ENCODE assay signal across 12 cellular contexts in the genomic region with DNA sequence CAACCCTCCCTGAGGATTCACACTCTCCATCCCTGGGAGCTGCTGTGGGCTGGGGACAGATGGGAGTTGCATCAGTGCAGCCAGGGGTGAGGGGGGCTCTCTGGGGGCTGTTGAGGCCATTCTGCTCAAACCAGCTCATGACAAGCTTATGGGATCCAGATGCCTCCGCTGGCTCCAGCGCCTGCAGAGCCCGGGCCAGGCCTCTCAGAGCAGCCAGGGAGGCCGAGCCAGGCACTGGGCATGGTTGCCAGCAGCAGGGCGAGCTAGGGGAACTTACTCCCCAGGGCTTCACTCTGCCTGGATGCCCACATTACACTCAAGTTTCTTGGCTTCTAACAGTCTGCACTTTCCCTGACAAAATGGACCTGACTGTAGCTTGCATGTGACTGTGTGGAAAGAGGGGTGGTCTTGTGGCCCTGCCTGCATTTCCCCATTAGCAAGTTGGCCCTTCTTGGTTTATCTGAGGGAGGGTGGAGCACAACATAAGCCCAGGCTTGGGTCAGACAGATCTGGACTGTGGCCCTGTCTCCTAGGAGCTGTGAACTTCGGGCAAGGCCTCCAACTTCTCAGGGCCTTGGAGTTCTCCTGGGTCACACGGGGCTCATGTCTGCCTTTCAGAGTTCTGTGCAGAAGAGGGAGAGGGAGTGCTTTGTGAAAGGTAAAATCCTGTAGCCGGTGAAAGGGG. TPM values are rescaled to one million over a fixed set of nuclear protein-coding genes. Genes with fewer than 3 reads are reported as not detected.
DNase-seq lines count a peak whose midpoint lies in the region; ATAC-seq and TF ChIP-seq lines count a peak whose summit lies in the region.
"Had no signal": no experiment of that assay in that cellular context is flagged by ENCODE, and none has a peak within 500 bp of the region (broad histone marks: within the 10 kb centered on the region; RNA-seq: fewer than 3 reads in every experiment).

No MANE protein-coding gene starts in this region.

- no peak overlapping the region for H3K4me3 Mint-ChIP-seq in activated T-cell treated with anti-CD3 and anti-CD28 coated beads, Interleukin-2, amount 50 U/mL, for 4 hours

- H3K9me3 ChIP-seq in heart right ventricle = peaks cover 0 to 3% (median 0%) of the 10 kb centered on the region in 11 donors
- no peaks in the 10 kb centered on the region for H3K9me3 ChIP-seq in prostate gland
- H3K9me3 ChIP-seq: neutrophil had no signal

- H3K9me3 Mint-ChIP-seq in activated T-cell treated with anti-CD3 and anti-CD28 coated beads, Interleukin-2, amount 50 U/mL, for 4 hours = peaks cover 10% of the 10 kb centered on the region

- H3K27me3 ChIP-seq in heart right ventricle (no peaks in the 10 kb centered on the region), prostate gland (replicated peaks; ENCODE audit: insufficient read depth) (no peaks in the 10 kb centered on the region)
- H3K27me3 ChIP-seq: neutrophil had no signal

- H3K4me1 Mint-ChIP-seq in activated T-cell treated with anti-CD3 and anti-CD28 coated beads, Interleukin-2, amount 50 U/mL, for 4 hours (ENCODE audit: low read depth) = no peaks in the 10 kb centered on the region

- WGBS in heart right ventricle, 2 donors = 34 to 39% methylated on average over 8 of the region's 8 CpGs
- WGBS in prostate gland = 37% methylated on average over 8 of the region's 8 CpGs

- H3K4me1 ChIP-seq in heart right ventricle = peaks cover 66 to 98% (median 90%) of the 10 kb centered on the region in 9 donors
- H3K4me1 ChIP-seq in prostate gland (replicated peaks) = peaks cover 17% of the 10 kb centered on the region

- no peaks in the 10 kb centered on the region for H3K36me3 ChIP-seq in heart right ventricle
- H3K36me3 ChIP-seq in prostate gland = no peaks in the 10 kb centered on the region
- H3K36me3 ChIP-seq: neutrophil had no signal

- H3K4me3 ChIP-seq in heart right ventricle = no peak overlapping the region
- H3K4me3 ChIP-seq in prostate gland = no peak overlapping the region

- DNase-seq in AG09319 (ENCODE audit: extremely low read depth, low read depth) (peak; percentile 69), anterior cingulate cortex (lab: John Stamatoyannopoulos, UW) (peak in 41 of 58 donors; percentile 7 to 71 (median 41)), heart right ventricle (peak; percentile 74 to 85), prostate gland (ENCODE audit: low spot score) (no peak), SHP77 treated with DMSO at 0.1 percent for 48 hours (lab: John Stamatoyannopoulos, UW) (no peak), iPS-NIHi7 (ENCODE audit: extremely low spot score) (no peak), UCSD-AML1 (lab: John Stamatoyannopoulos, UW; ENCODE audit: unreplicated experiment) (no peak)
- no peak for DNase-seq in activated T-cell treated with anti-CD3 and anti-CD28 coated beads, Interleukin-2, amount 50 U/mL, for 4 hours
- DNase-seq: ACHN, EL, NCI-H1417 had no signal

- peak overlapping the region; percentile 70 to 96 (median 92) for H3K27ac ChIP-seq in heart right ventricle
- peak overlapping the region; percentile 38 to 43 for H3K27ac ChIP-seq in prostate gland
- H3K27ac ChIP-seq: neutrophil had no signal

- intact Hi-C loops in heart right ventricle (cut with DNase I) (loop anchor here in 3 of 10 donors (5.0 kb wide), 2 partner anchors 34 to 39 kb away; partner anchors contain the start of gene A4GALT (in 1 of the 3)), prostate gland (cut with DNase I) (no loop called here)

- H3K36me3 Mint-ChIP-seq in activated T-cell treated with anti-CD3 and anti-CD28 coated beads, Interleukin-2, amount 50 U/mL, for 4 hours (ENCODE audit: insufficient read depth) = no peaks in the 10 kb centered on the region

- peaks cover 9% of the 10 kb centered on the region for H3K27me3 Mint-ChIP-seq in activated T-cell treated with anti-CD3 and anti-CD28 coated beads, Interleukin-2, amount 50 U/mL, for 4 hours (ENCODE audit: low read depth)

- TF ChIP-seq POLR2A in prostate gland (IDR thresholded peaks at IDR 0.05) = no peak

- ATAC-seq in heart right ventricle = peak; percentile 23 to 66 (median 48)
- ATAC-seq in activated T-cell treated with anti-CD3 and anti-CD28 coated beads, Interleukin-2, amount 50 U/mL, for 4 hours = no peak

- TF ChIP-seq CTCF in AG09319 (IDR thresholded peaks at IDR 0.05; ENCODE audit: low read depth, low read length) = no peak
- TF ChIP-seq CTCF in heart right ventricle (IDR thresholded peaks at IDR 0.05) = no peak
- no peak for TF ChIP-seq CTCF in prostate gland (IDR thresholded peaks at IDR 0.05)

RNA-seq across cellular contexts. Expression of gene CYB5R3, which starts 34.5 kb away (rescaled TPM):
- total RNA-seq in heart right ventricle (100 to 1,000 TPM; 261 to 633 (median 312) TPM), prostate gland (100 to 1,000 TPM; 125 to 455 TPM)
- polyA plus RNA-seq in heart right ventricle = 100 to 1,000 TPM in 1 of 2 donors, 10 to 100 TPM in 1; 91.9 to 303 TPM
- total RNA-seq in activated T-cell treated with anti-CD3 and anti-CD28 coated beads, Interleukin-2, amount 50 U/mL, for 4 hours = 10 to 100 TPM; 58.5 to 74.2 (median 73.8) TPM

RNA-seq across cellular contexts. Expression of gene A4GALT, which starts 36.9 kb away (rescaled TPM):
- total RNA-seq in heart right ventricle (100 to 1,000 TPM in 2 of 10 donors, 10 to 100 TPM in 8; 61.4 to 123 (median 80.6) TPM), prostate gland (10 to 100 TPM; 34.7 to 40.0 TPM)
- polyA plus RNA-seq in heart right ventricle = 100 to 1,000 TPM in 1 of 2 donors, 10 to 100 TPM in 1; 95.0 to 167 TPM
- total RNA-seq in activated T-cell treated with anti-CD3 and anti-CD28 coated beads, Interleukin-2, amount 50 U/mL, for 4 hours = not detected

RNA-seq across cellular contexts. Expression of gene ATP5MGL, which starts 43.3 kb away (rescaled TPM):
- total RNA-seq in heart right ventricle (1 to 10 TPM in 1 of 10 donors, under 1 TPM in 9; 0.32 to 1.2 (median 0.50) TPM), prostate gland (not detected)
- polyA plus RNA-seq in heart right ventricle = not detected
- total RNA-seq in activated T-cell treated with anti-CD3 and anti-CD28 coated beads, Interleukin-2, amount 50 U/mL, for 4 hours = 1 to 10 TPM in 2 of 3 donors, under 1 TPM in 1; 0.71 to 1.2 (median 1.2) TPM

Comparison
In these comparisons a context has a peak if more than half of its experiments do, and no peak if none do; other contexts are left out.
1. DNase-seq: peak in AG09319 (single experiment), anterior cingulate cortex (41 of 58) and heart right ventricle (2 of 2); none in prostate gland (single experiment), SHP77 treated with DMSO at 0.1 percent for 48 hours (single experiment), iPS-NIHi7 (single experiment), UCSD-AML1 (single experiment) and activated T-cell treated with anti-CD3 and anti-CD28 coated beads, Interleukin-2, amount 50 U/mL, for 4 hours (single experiment).
2. ATAC-seq: peak in heart right ventricle (8 of 8); none in activated T-cell treated with anti-CD3 and anti-CD28 coated beads, Interleukin-2, amount 50 U/mL, for 4 hours (0 of 2).
3. RNA of gene A4GALT, which starts 36.9 kb away (total RNA-seq): 61.4 to 123 TPM in heart right ventricle and 34.7 to 40.0 TPM in prostate gland; not detected in activated T-cell treated with anti-CD3 and anti-CD28 coated beads, Interleukin-2, amount 50 U/mL, for 4 hours; every median in the first group is over 10 times any median in the second.